In genomic region chr2:217886720-217887309, GRCh38 we compare ENCODE assay signal across 8 cellular contexts.
DNase-seq lines count a peak whose midpoint lies in the region; ATAC-seq and TF ChIP-seq lines count a peak whose summit lies in the region.

No MANE protein-coding gene starts in this region.

- H3K14ac ChIP-seq in IMR-90 (replicated peaks; ENCODE audit: low read depth, low read length), result no peak overlapping the region

- dilution Hi-C loops in IMR-90 (cut with HindIII; ENCODE audit: low sequenced_read_pairs, unreplicated experiment), result no loop called here

- POLR2A ChIA-PET in IMR-90 (lab: Charles Lee; ENCODE audit: unreplicated experiment), result no interaction called here

- H3K4ac ChIP-seq in IMR-90 (ENCODE audit: low read depth, low read length), result no peak overlapping the region

- DNase-seq in NK-92 treated with Interleukin-12 subunit alpha and Interleukin-12 subunit beta, amount 100 ng/mL, for 24 hours (lab: John Stamatoyannopoulos, UW), result peak; percentile 35
- DNase-seq in NK-92 (lab: John Stamatoyannopoulos, UW; ENCODE audit: unreplicated experiment), result no peak
- DNase-seq in IMR-90, result peak; percentile 73
- DNase-seq in RPMI8226, result peak; percentile 66
- DNase-seq in activated effector memory CD4-positive, alpha-beta T cell treated with Interleukin-2 at 50 U/mL for 16 hours, result peak; percentile 23
- peak; percentile 82 to 89 for DNase-seq in thyroid gland

- intact Hi-C loops in IMR-90 (cut with micrococcal nuclease), result loop anchor here (1.0 kb wide), 3 partner anchors 98 to 102 kb away; no protein-coding TSS in a partner anchor
- intact Hi-C loops in thyroid gland (cut with DNase I), result loop anchor here (5.0 kb wide), 2 partner anchors 95 to 100 kb away; no protein-coding TSS in a partner anchor

- H2AFZ ChIP-seq in IMR-90 (replicated peaks; ENCODE audit: low read length, poor library complexity) (peak overlapping the region; percentile 40), parathyroid adenoma (no peak overlapping the region)

- TF ChIP-seq EP300 in gastroesophageal sphincter (IDR thresholded peaks at IDR 0.05), result no peak

- H2BK15ac ChIP-seq in IMR-90 (ENCODE audit: low read depth, low read length), result no peak overlapping the region

- H3K18ac ChIP-seq in IMR-90 (ENCODE audit: low read depth, low read length), result no peak overlapping the region

- H3K4me3 ChIP-seq in IMR-90 (ENCODE audit: insufficient read depth, low read depth, low read length) (no peak overlapping the region), gastroesophageal sphincter (no peak overlapping the region), parathyroid adenoma (ENCODE audit: low read depth, low read length) (no peak overlapping the region), thyroid gland (replicated peaks in 1 of 3) (no peak overlapping the region)

- H4K5ac ChIP-seq in IMR-90 (ENCODE audit: low read depth, low read length), result no peak overlapping the region

- H2BK20ac ChIP-seq in IMR-90 (ENCODE audit: low read depth, low read length), result no peak overlapping the region

- H4K8ac ChIP-seq in IMR-90 (ENCODE audit: low read depth in 2 of 2, low read length in 2 of 2), result no peak overlapping the region

- H3K9ac ChIP-seq in IMR-90 (ENCODE audit: low read depth, low read length) (no peak overlapping the region), parathyroid adenoma (no peak overlapping the region)

- H2BK120ac ChIP-seq in IMR-90 (ENCODE audit: low read depth, low read length), result no peak overlapping the region

- no peak overlapping the region for H2BK5ac ChIP-seq in IMR-90 (ENCODE audit: low read depth, low read length, poor library complexity, severe bottlenecking)

- H3K27me3 ChIP-seq in IMR-90 (ENCODE audit: control insufficient read depth, insufficient read depth, low read length) (no peaks in the 10 kb centered on the region), gastroesophageal sphincter (no peaks in the 10 kb centered on the region), parathyroid adenoma (ENCODE audit: control insufficient read depth, insufficient read depth, low read length) (no peaks in the 10 kb centered on the region), thyroid gland (no peaks in the 10 kb centered on the region)

- no peak overlapping the region for H3K23ac ChIP-seq in IMR-90 (ENCODE audit: low read depth, low read length)

- H3K4me1 ChIP-seq in IMR-90 (ENCODE audit: control insufficient read depth, insufficient read depth, low read length) (no peaks in the 10 kb centered on the region), gastroesophageal sphincter (peaks cover 0 to 99% (median 13%) of the 10 kb centered on the region in 3 donors), parathyroid adenoma (peaks cover 3% of the 10 kb centered on the region), thyroid gland (peaks cover 17 to 36% of the 10 kb centered on the region in 2 donors)

- CTCF ChIA-PET in IMR-90 (lab: Yijun Ruan, JAX), result interaction anchor here (0.5 to 2.9 kb wide), 5 partner anchors 58 to 201 kb away, joined by 3 to 16 read pairs (median 7); no protein-coding TSS in a partner anchor

- TF ChIP-seq CTCF in IMR-90 (conservative IDR thresholded peaks at IDR 0.05; ENCODE audit: low read depth, low read length) (peak; percentile 76), gastroesophageal sphincter (IDR thresholded peaks at IDR 0.05) (peak in 3 of 4 experiments; percentile 84 to 89 (median 84)), parathyroid adenoma (IDR thresholded peaks at IDR 0.05) (peak; percentile 80), thyroid gland (IDR thresholded peaks at IDR 0.05) (peak; percentile 58 to 84 (median 72))

- H3K9me3 ChIP-seq in IMR-90 (ENCODE audit: control insufficient read depth, insufficient read depth, low read length) (no peaks in the 10 kb centered on the region), gastroesophageal sphincter (no peaks in the 10 kb centered on the region), parathyroid adenoma (ENCODE audit: control insufficient read depth, low read length) (no peaks in the 10 kb centered on the region), thyroid gland (no peaks in the 10 kb centered on the region)

- no peak overlapping the region for H4K91ac ChIP-seq in IMR-90 (ENCODE audit: insufficient read depth, low read depth, low read length)

- in situ Hi-C loops in IMR-90 (cut with MboI; ENCODE audit: low sequenced_read_pairs), result loop anchor here (5.0 kb wide), 1 partner anchor 95 kb away; no protein-coding TSS in a partner anchor

- WGBS in IMR-90 (ENCODE audit: extremely low coverage in 2 of 2, insufficient read length in 1 of 2), 2 experiments, result 0% methylated on average over 1 of the region's 6 CpGs; no CpG with 5 or more reads in 1 of the 2 experiments
- WGBS in gastroesophageal sphincter (ENCODE audit: low coverage in 1 of 2), 2 donors, result 8 to 33% methylated on average over 4 to 5 of the region's 6 CpGs
- 32 to 37% methylated on average over 6 of the region's 6 CpGs for WGBS in thyroid gland, 2 donors

- H3K4me2 ChIP-seq in IMR-90 (ENCODE audit: low read depth, low read length) (no peak overlapping the region), parathyroid adenoma (ENCODE audit: low read length) (no peak overlapping the region)

- TF ChIP-seq POLR2A in IMR-90 (IDR thresholded peaks at IDR 0.05; ENCODE audit: low read depth, low read length) (no peak), gastroesophageal sphincter (IDR thresholded peaks at IDR 0.05) (no peak), thyroid gland (IDR thresholded peaks at IDR 0.05) (no peak)

- H3K79me2 ChIP-seq in parathyroid adenoma, result peaks cover 8% of the 10 kb centered on the region

- no TSS peak for BruUV-seq in IMR-90 (replicated peaks; lab: Mats Ljungman, UMichigan)

- peak; percentile 74 for TF ChIP-seq RAD21 in IMR-90 (IDR thresholded peaks at IDR 0.05; ENCODE audit: low read length)

- H2AK5ac ChIP-seq in IMR-90 (ENCODE audit: low read depth, low read length), result no peak overlapping the region

- H3K56ac ChIP-seq in IMR-90 (ENCODE audit: extremely low read depth, insufficient read depth, low read length), result no peak overlapping the region

- H4K20me1 ChIP-seq in IMR-90 (ENCODE audit: insufficient read depth, low read length), result peaks cover 14% of the 10 kb centered on the region

- no peak overlapping the region for H3K27ac ChIP-seq in IMR-90 (ENCODE audit: insufficient read depth, low read length)
- H3K27ac ChIP-seq in gastroesophageal sphincter, result peak overlapping the region in 3 of 4 donors; percentile 97
- H3K27ac ChIP-seq in parathyroid adenoma, result no peak overlapping the region
- peak overlapping the region in 2 of 3 donors; percentile 18 to 61 for H3K27ac ChIP-seq in thyroid gland

- peaks cover 28 to 43% of the 10 kb centered on the region in 2 experiments for H3K79me1 ChIP-seq in IMR-90 (ENCODE audit: low read depth in 1 of 2, low read length in 2 of 2)

- ATAC-seq in IMR-90 (ENCODE audit: low read depth) (peak; percentile 57; the same call in 1 of the 2 replicates), gastroesophageal sphincter (peak; percentile 24)

- H2AK9ac ChIP-seq in IMR-90 (replicated peaks; ENCODE audit: low read depth, low read length, poor library complexity), result peak overlapping the region; percentile 66

- H3K9me1 ChIP-seq in IMR-90 (ENCODE audit: insufficient read depth, low read length), result peaks cover 6% of the 10 kb centered on the region; the same call in 1 of the 2 replicates

- H3K36me3 ChIP-seq in IMR-90 (ENCODE audit: control insufficient read depth, insufficient read depth, low read length), result peaks cover 62% of the 10 kb centered on the region
- peaks cover 10 to 100% of the 10 kb centered on the region in 2 donors for H3K36me3 ChIP-seq in gastroesophageal sphincter
- no peaks in the 10 kb centered on the region for H3K36me3 ChIP-seq in parathyroid adenoma (ENCODE audit: control insufficient read depth, insufficient read depth, low read length)
- peaks cover 63 to 79% of the 10 kb centered on the region in 2 donors for H3K36me3 ChIP-seq in thyroid gland

TF ChIP-seq in IMR-90, 13 proteins besides CTCF, POLR2A, EP300 and RAD21:
- TF ChIP-seq SMC3 (IDR thresholded peaks at IDR 0.05; ENCODE audit: low read depth, low read length) (peak; percentile 69), RCOR1 (IDR thresholded peaks at IDR 0.05; ENCODE audit: insufficient replicate concordance, low read length) (no peak)

Comparison
In these comparisons a context has a peak if more than half of its experiments do, and no peak if none do; other contexts are left out.
1. H3K27ac ChIP-seq: peak in gastroesophageal sphincter (3 of 4) and thyroid gland (2 of 3); none in IMR-90 (single experiment) and parathyroid adenoma (single experiment).
2. Peak in every context shown above with its lines, with median percentiles within 50 percentile points of each other: CTCF ChIP-seq.